In genomic region chr19:49820125-49820524, GRCh38 we compare ENCODE assay signal across 12 cellular contexts. TPM values are rescaled to one million over a fixed set of nuclear protein-coding genes. Genes with fewer than 3 reads are reported as not detected.
A peak's percentile ranks its signal among the peaks of the same experiment; 100 is the strongest.
DNase-seq lines count a peak whose midpoint lies in the region; ATAC-seq and TF ChIP-seq lines count a peak whose summit lies in the region.
"Had no signal": no experiment of that assay in that cellular context is flagged by ENCODE, and none has a peak within 500 bp of the region (broad histone marks: within the 10 kb centered on the region; RNA-seq: fewer than 3 reads in every experiment).

No MANE protein-coding gene starts in this region.

- peaks cover 29% of the 10 kb centered on the region for H3K4me1 Mint-ChIP-seq in neural crest cell

- DNase-seq in DMS53 (lab: John Stamatoyannopoulos, UW) = peak; percentile 22
- DNase-seq in DMS53 treated with DMSO at 0.1 percent for 48 hours (lab: John Stamatoyannopoulos, UW; ENCODE audit: unreplicated experiment) = no peak
- DNase-seq in NCI-H128 (lab: John Stamatoyannopoulos, UW; ENCODE audit: unreplicated experiment) = peak; percentile 51
- peak; percentile 97 for DNase-seq in amniotic epithelial cell (ENCODE audit: low read depth)
- DNase-seq in neural crest cell (ENCODE audit: low read depth, low spot score) = no peak
- DNase-seq in NCI-H2227 (lab: John Stamatoyannopoulos, UW; ENCODE audit: unreplicated experiment) = no peak
- DNase-seq: activated CD4-positive, alpha-beta memory T cell treated with anti-CD3 and anti-CD28 coated beads for 36 hours; NCI-H446; spleen; stimulated activated CD8-positive, alpha-beta memory T cell treated with anti-CD3 and anti-CD28 coated beads, Interleukin-4, amount 100 ng/mL, for 48 hours had no signal

- no peak for ATAC-seq in HG02571 (IDR thresholded peaks at IDR 0.05; ENCODE audit: unreplicated experiment)
- no peak for ATAC-seq in HG02885 (IDR thresholded peaks at IDR 0.05; ENCODE audit: poor library complexity, unreplicated experiment)

- no peaks in the 10 kb centered on the region for H3K27me3 Mint-ChIP-seq in neural crest cell (ENCODE audit: low read depth)
- H3K27me3 Mint-ChIP-seq: activated CD4-positive, alpha-beta memory T cell treated with anti-CD3 and anti-CD28 coated beads for 36 hours had no signal

- no peak for TF ChIP-seq CTCF in neural crest cell (conservative IDR thresholded peaks at IDR 0.05)

- H3K4me3 Mint-ChIP-seq in neural crest cell = peak overlapping the region; percentile 100

- H3K9me3 Mint-ChIP-seq in neural crest cell = no peaks in the 10 kb centered on the region
- H3K9me3 Mint-ChIP-seq: activated CD4-positive, alpha-beta memory T cell treated with anti-CD3 and anti-CD28 coated beads for 36 hours had no signal

- peaks cover 5% of the 10 kb centered on the region for H3K36me3 Mint-ChIP-seq in neural crest cell (ENCODE audit: low read depth)
- H3K36me3 Mint-ChIP-seq: activated CD4-positive, alpha-beta memory T cell treated with anti-CD3 and anti-CD28 coated beads for 36 hours had no signal

- H3K27ac Mint-ChIP-seq in neural crest cell (ENCODE audit: unreplicated experiment) = peak overlapping the region; percentile 43
- H3K27ac Mint-ChIP-seq: activated CD4-positive, alpha-beta memory T cell treated with anti-CD3 and anti-CD28 coated beads for 36 hours had no signal

RNA-seq across cellular contexts. Expression of gene MED25, which starts 2.0 kb away (rescaled TPM):
- total RNA-seq in neural crest cell = 80.8 and 85.4 TPM in 2 replicates

RNA-seq across cellular contexts. Expression of gene FUZ, which starts 7.0 kb away (rescaled TPM):
- 37.5 and 38.0 TPM in 2 replicates for total RNA-seq in neural crest cell

RNA-seq across cellular contexts. Expression of gene PTOV1, which starts 30.8 kb away (rescaled TPM):
- total RNA-seq in neural crest cell = 453 and 466 TPM in 2 replicates

RNA-seq across cellular contexts. Expression of gene PNKP, which starts 47.3 kb away (rescaled TPM):
- 131 and 135 TPM in 2 replicates for total RNA-seq in neural crest cell

RNA-seq across cellular contexts. Expression of gene AP2A1, which starts 53.3 kb away (rescaled TPM):
- total RNA-seq in neural crest cell = 96.7 and 102 TPM in 2 replicates

Comparison
In these comparisons a context has a peak if more than half of its experiments do, and no peak if none do; other contexts are left out.
1. DNase-seq: peak in DMS53 (single experiment), NCI-H128 (single experiment) and amniotic epithelial cell (single experiment); none in DMS53 treated with DMSO at 0.1 percent for 48 hours (single experiment), neural crest cell (single experiment) and NCI-H2227 (single experiment).